Comparison of ENCODE assay signal across 1 cellular context in genomic region chr14:52119030-52119429, GRCh38.
TF ChIP-seq lines count a peak whose summit lies in the region.

No MANE protein-coding gene starts in this region.

TF ChIP-seq in HepG2, 621 proteins besides CTCF, POLR2A, EP300 and RAD21 (continued from another document):
- no peak for TF ChIP-seq POGK (CRISPR knock-in tag; conservative IDR thresholded peaks at IDR 0.05)
